In genomic region chr1:159428536-159428935, GRCh38 we compare ENCODE assay signal across 32 cellular contexts. TPM values are rescaled to one million over a fixed set of nuclear protein-coding genes. Genes with fewer than 3 reads are reported as not detected.
A peak's percentile ranks its signal among the peaks of the same experiment; 100 is the strongest.
DNase-seq lines count a peak whose midpoint lies in the region; ATAC-seq, FAIRE-seq and TF ChIP-seq lines count a peak whose summit lies in the region.
"Had no signal": no experiment of that assay in that cellular context is flagged by ENCODE, and none has a peak within 500 bp of the region (broad histone marks: within the 10 kb centered on the region; RNA-seq: fewer than 3 reads in every experiment).

No MANE protein-coding gene starts in this region.

- no peak for TF ChIP-seq POLR2A in A549 (IDR thresholded peaks at IDR 0.05; ENCODE audit: low read length)

- H2AFZ ChIP-seq in neuron (ENCODE audit: low read depth, low read length): peak overlapping the region; percentile 28

- no peaks in the 10 kb centered on the region for H3K36me3 ChIP-seq in neuron (ENCODE audit: insufficient read depth, low read length)
- H3K36me3 ChIP-seq: adrenal gland had no signal

- H3K9me3 ChIP-seq in A549 (no peaks in the 10 kb centered on the region), neuron (ENCODE audit: low read length) (no peaks in the 10 kb centered on the region)
- H3K9me3 ChIP-seq: adrenal gland had no signal

- H3K4me3 ChIP-seq in A549 (no peak overlapping the region), neuron (ENCODE audit: low read length) (no peak overlapping the region)
- H3K4me3 ChIP-seq: adrenal gland, GM12878, lung, SK-N-MC had no signal

- no peak for TF ChIP-seq RAD21 in A549 (conservative IDR thresholded peaks at IDR 0.05 in 1 of 2, IDR thresholded peaks at IDR 0.05 in 1 of 2)

- H3K36me3 Mint-ChIP-seq in HFFc6 (ENCODE audit: low read depth): no peaks in the 10 kb centered on the region
- H3K36me3 Mint-ChIP-seq in activated naive CD4-positive, alpha-beta T cell treated with anti-CD3 and anti-CD28 coated beads, Interleukin-2, amount 10 ng/mL, durations not matched to agents 7 days and 5 days: no peaks in the 10 kb centered on the region
- H3K36me3 Mint-ChIP-seq: activated CD8-positive, alpha-beta memory T cell treated with anti-CD3 and anti-CD28 coated beads, Interleukin-2, amount 10 ng/mL, durations not matched to agents 7 days and 5 days; CD8-positive, alpha-beta T cell; natural killer cell; type B pancreatic cell had no signal

- H3K4me1 ChIP-seq in A549: peaks cover 13% of the 10 kb centered on the region
- H3K4me1 ChIP-seq in neuron (ENCODE audit: insufficient read depth, low read length): no peaks in the 10 kb centered on the region
- H3K4me1 ChIP-seq: adrenal gland had no signal

- TF ChIP-seq CTCF in A549 (IDR thresholded peaks at IDR 0.05) (no peak), HFFc6 (IDR thresholded peaks at IDR 0.05) (no peak)

- H3K9me3 Mint-ChIP-seq in HFFc6: no peaks in the 10 kb centered on the region; the same call in 1 of the 2 replicates
- H3K9me3 Mint-ChIP-seq in activated naive CD4-positive, alpha-beta T cell treated with anti-CD3 and anti-CD28 coated beads, Interleukin-2, amount 10 ng/mL, durations not matched to agents 7 days and 5 days: no peaks in the 10 kb centered on the region
- H3K9me3 Mint-ChIP-seq: activated naive CD4-positive, alpha-beta T cell treated with anti-CD3 and anti-CD28 coated beads for 36 hours; CD8-positive, alpha-beta T cell; natural killer cell; T-helper 1 cell treated with Interleukin-12 subunit alpha and Interleukin-12 subunit beta and Interleukin-4 antibody, amounts not matched to agents 30 μg/mL and 1 μg/mL, for 36 hours; type B pancreatic cell had no signal

- H3K27ac ChIP-seq in A549: peak overlapping the region; percentile 9 to 51; a peak in 4 of 6 replicates
- H3K27ac ChIP-seq: adrenal gland, SK-N-MC had no signal

- 53% methylated on average over 3 of the region's 3 CpGs for WGBS in A549 (ENCODE audit: missing lambda C conversion rate)

- no peaks in the 10 kb centered on the region; the same call in 1 of the 2 replicates for H3K27me3 Mint-ChIP-seq in HFFc6 (ENCODE audit: insufficient read depth)
- H3K27me3 Mint-ChIP-seq in activated naive CD4-positive, alpha-beta T cell treated with anti-CD3 and anti-CD28 coated beads, Interleukin-2, amount 10 ng/mL, durations not matched to agents 7 days and 5 days: no peaks in the 10 kb centered on the region
- H3K27me3 Mint-ChIP-seq: type B pancreatic cell had no signal

- ATAC-seq in A549: no peak
- no peak for ATAC-seq in GM18907 (IDR thresholded peaks at IDR 0.05; ENCODE audit: unreplicated experiment)
- ATAC-seq: activated CD8-positive, alpha-beta memory T cell treated with anti-CD3 and anti-CD28 coated beads, Interleukin-2, amount 10 ng/mL, durations not matched to agents 7 days and 5 days; CD8-positive, alpha-beta T cell; GM12878; natural killer cell had no signal

- CTCF ChIA-PET in A549 (lab: Yijun Ruan, JAX): interaction anchor here (1.0 to 1.5 kb wide), 2 partner anchors 130 to 174 kb away, joined by 3 read pairs; no protein-coding TSS in a partner anchor
- CTCF ChIA-PET in activated naive CD4-positive, alpha-beta T cell treated with anti-CD3 and anti-CD28 coated beads, Interleukin-2, amount 10 ng/mL, durations not matched to agents 7 days and 5 days (lab: Charles Lee): no interaction called here

- POLR2A ChIA-PET in A549 (lab: Yijun Ruan, JAX): no interaction called here

- H3K4me3 Mint-ChIP-seq in HFFc6: peak overlapping the region; percentile 69; the same call in 1 of the 2 replicates
- H3K4me3 Mint-ChIP-seq in activated naive CD4-positive, alpha-beta T cell treated with anti-CD3 and anti-CD28 coated beads, Interleukin-2, amount 10 ng/mL, durations not matched to agents 7 days and 5 days: no peak overlapping the region
- H3K4me3 Mint-ChIP-seq: activated CD8-positive, alpha-beta memory T cell treated with anti-CD3 and anti-CD28 coated beads, Interleukin-2, amount 10 ng/mL, durations not matched to agents 7 days and 5 days; activated naive CD4-positive, alpha-beta T cell treated with anti-CD3 and anti-CD28 coated beads for 36 hours; CD8-positive, alpha-beta T cell; natural killer cell; T-helper 1 cell treated with Interleukin-12 subunit alpha and Interleukin-12 subunit beta and Interleukin-4 antibody, amounts not matched to agents 30 μg/mL and 1 μg/mL, for 36 hours; type B pancreatic cell had no signal

- peak overlapping the region; percentile 81 for H3K27ac Mint-ChIP-seq in HFFc6
- H3K27ac Mint-ChIP-seq in activated naive CD4-positive, alpha-beta T cell treated with anti-CD3 and anti-CD28 coated beads, Interleukin-2, amount 10 ng/mL, durations not matched to agents 7 days and 5 days: no peak overlapping the region
- H3K27ac Mint-ChIP-seq: activated CD8-positive, alpha-beta memory T cell treated with anti-CD3 and anti-CD28 coated beads, Interleukin-2, amount 10 ng/mL, durations not matched to agents 7 days and 5 days; activated naive CD4-positive, alpha-beta T cell treated with anti-CD3 and anti-CD28 coated beads for 36 hours; CD8-positive, alpha-beta T cell; natural killer cell; T-helper 1 cell treated with Interleukin-12 subunit alpha and Interleukin-12 subunit beta and Interleukin-4 antibody, amounts not matched to agents 30 μg/mL and 1 μg/mL, for 36 hours; type B pancreatic cell had no signal

- no peaks in the 10 kb centered on the region for H3K27me3 ChIP-seq in neuron (ENCODE audit: insufficient read depth, low read length)
- H3K27me3 ChIP-seq: adrenal gland had no signal

- DNase-seq in A549 (ENCODE audit: low read depth in 1 of 2, low spot score in 1 of 2): no peak
- no peak for DNase-seq in HFFc6
- DNase-seq in amniotic epithelial cell (ENCODE audit: low read depth): peak; percentile 90
- no peak for DNase-seq in activated naive CD4-positive, alpha-beta T cell treated with anti-CD3 and anti-CD28 coated beads, Interleukin-2, amount 10 ng/mL, durations not matched to agents 7 days and 5 days
- DNase-seq in NCI-H524 treated with DMSO at 0.1 percent for 48 hours (lab: John Stamatoyannopoulos, UW): no peak
- DNase-seq in effector CD4-positive, alpha-beta T cell: no peak
- DNase-seq: activated CD8-positive, alpha-beta memory T cell treated with anti-CD3 and anti-CD28 coated beads, Interleukin-2, amount 10 ng/mL, durations not matched to agents 7 days and 5 days; activated naive CD4-positive, alpha-beta T cell treated with anti-CD3 and anti-CD28 coated beads for 36 hours; activated T-cell treated with anti-CD3 and anti-CD28 coated beads, Interleukin-2, amount 50 U/mL, for 48 hours; adrenal gland; CD8-positive, alpha-beta T cell; H7; hippocampal formation; natural killer cell; NCI-H1092; NCI-H1694 treated with DMSO at 0.1 percent for 48 hours; occipital lobe; stimulated activated naive CD4-positive, alpha-beta T cell had no signal

- peaks cover 49% of the 10 kb centered on the region for H3K4me1 Mint-ChIP-seq in HFFc6 (ENCODE audit: low read depth)
- H3K4me1 Mint-ChIP-seq in activated naive CD4-positive, alpha-beta T cell treated with anti-CD3 and anti-CD28 coated beads, Interleukin-2, amount 10 ng/mL, durations not matched to agents 7 days and 5 days: no peaks in the 10 kb centered on the region
- H3K4me1 Mint-ChIP-seq: activated CD8-positive, alpha-beta memory T cell treated with anti-CD3 and anti-CD28 coated beads, Interleukin-2, amount 10 ng/mL, durations not matched to agents 7 days and 5 days; natural killer cell had no signal

- FAIRE-seq in A549 (lab: Jason Lieb, UNC): no peak
- FAIRE-seq: GM12878 had no signal

- TF ChIP-seq EP300 in A549 (IDR thresholded peaks at IDR 0.05): no peak

- H3K4me2 ChIP-seq in A549: no peak overlapping the region

TF ChIP-seq in A549, 52 proteins besides CTCF, POLR2A, EP300 and RAD21 (continues in another document):
- TF ChIP-seq JUNB (IDR thresholded peaks at IDR 0.05) (no peak), MAZ (IDR thresholded peaks at IDR 0.05; ENCODE audit: borderline replicate concordance, low read depth, low read length) (no peak), RFX5 (IDR thresholded peaks at IDR 0.05) (no peak), TFCP2L1 (CRISPR knock-in tag; IDR thresholded peaks at IDR 0.05) (no peak), USF2 (IDR thresholded peaks at IDR 0.05) (no peak), BHLHE40 (IDR thresholded peaks at IDR 0.05; ENCODE audit: low read depth, low read length) (no peak), CHD4 (IDR thresholded peaks at IDR 0.05; ENCODE audit: borderline replicate concordance) (no peak), RCOR1 (IDR thresholded peaks at IDR 0.05; ENCODE audit: low read depth, low read length) (no peak), ZSCAN20 (CRISPR knock-in tag; IDR thresholded peaks at IDR 0.05) (no peak), BCL3 (IDR thresholded peaks at IDR 0.05) (no peak)

RNA-seq across cellular contexts. Expression of gene OR10J4, which starts 3.5 kb away (rescaled TPM):
- polyA plus RNA-seq in A549 (2011; rRNA removed) (not detected in 2 replicates), A549 (2017; fragmentation: RNase III; extraction: RNeasy Plus Mini Kit Qiagen cat#74134 plus additional on column Dnase treatment) (not detected in 3 replicates)
- polyA plus RNA-seq in A549 (2012; cell fraction: cytosol; rRNA removed): not detected in 2 replicates
- polyA plus RNA-seq in A549 (2012; cell fraction: nucleus; rRNA removed): not detected in 2 replicates
- not detected in 2 replicates for polyA minus RNA-seq in A549 (2011; rRNA and poly(A)+ RNA removed)
- not detected for total RNA-seq in HFFc6 (2021; fragmentation: NEBNext Ultra II Directional; extraction: Animal tissue kit (Norgen Biotek cat#: 25700))
- total RNA-seq: A172; activated CD8-positive, alpha-beta memory T cell treated with anti-CD3 and anti-CD28 coated beads, Interleukin-2, amount 10 ng/mL, durations not matched to agents 7 days and 5 days; activated naive CD4-positive, alpha-beta T cell treated with anti-CD3 and anti-CD28 coated beads for 36 hours; adrenal gland; bronchial epithelial cell; CD8-positive, alpha-beta T cell; fibroblast of lung; GM12878; H7; lung; mononuclear cell; natural killer cell; NCI-H460; occipital lobe; pulmonary artery endothelial cell; skeletal muscle tissue had no signal
- polyA plus RNA-seq: adrenal gland, fibroblast of lung, GM12878, lung had no signal

RNA-seq across cellular contexts. Expression of gene OR10J1, which starts 11.0 kb away (rescaled TPM):
- polyA plus RNA-seq in A549 (2011; rRNA removed) (not detected in 2 replicates), A549 (2017; fragmentation: RNase III; extraction: RNeasy Plus Mini Kit Qiagen cat#74134 plus additional on column Dnase treatment) (not detected in 3 replicates)
- polyA plus RNA-seq in A549 (2012; cell fraction: cytosol; rRNA removed): not detected in 2 replicates
- not detected in 2 replicates for polyA plus RNA-seq in A549 (2012; cell fraction: nucleus; rRNA removed)
- polyA minus RNA-seq in A549 (2011; rRNA and poly(A)+ RNA removed): not detected in 2 replicates
- not detected for total RNA-seq in HFFc6 (2021; fragmentation: NEBNext Ultra II Directional; extraction: Animal tissue kit (Norgen Biotek cat#: 25700))
- total RNA-seq: A172; activated CD8-positive, alpha-beta memory T cell treated with anti-CD3 and anti-CD28 coated beads, Interleukin-2, amount 10 ng/mL, durations not matched to agents 7 days and 5 days; activated naive CD4-positive, alpha-beta T cell treated with anti-CD3 and anti-CD28 coated beads for 36 hours; adrenal gland; bronchial epithelial cell; CD8-positive, alpha-beta T cell; fibroblast of lung; GM12878; H7; lung; mononuclear cell; natural killer cell; occipital lobe; pulmonary artery endothelial cell; skeletal muscle tissue had no signal
- polyA plus RNA-seq: adrenal gland, fibroblast of lung, GM12878, lung had no signal
